In genomic region chr19:408441-409005, GRCh38 we compare ENCODE assay signal across 10 cellular contexts. TPM values are rescaled to one million over a fixed set of nuclear protein-coding genes. Genes with fewer than 3 reads are reported as not detected.
A peak's percentile ranks its signal among the peaks of the same experiment; 100 is the strongest.
DNase-seq lines count a peak whose midpoint lies in the region; ATAC-seq and TF ChIP-seq lines count a peak whose summit lies in the region.
"Had no signal": no experiment of that assay in that cellular context is flagged by ENCODE, and none has a peak within 500 bp of the region (broad histone marks: within the 10 kb centered on the region; RNA-seq: fewer than 3 reads in every experiment).

No MANE protein-coding gene starts in this region.

- no peaks in the 10 kb centered on the region for H3K9me3 ChIP-seq in ascending aorta
- H3K9me3 ChIP-seq in thymus (ENCODE audit: control insufficient read depth): no peaks in the 10 kb centered on the region

- TF ChIP-seq CTCF in ascending aorta (IDR thresholded peaks at IDR 0.05): no peak

- no peaks in the 10 kb centered on the region for H3K36me3 ChIP-seq in ascending aorta
- no peaks in the 10 kb centered on the region for H3K36me3 ChIP-seq in thymus (ENCODE audit: control insufficient read depth, insufficient read depth)

- H3K27me3 ChIP-seq in ascending aorta: peaks cover 14% of the 10 kb centered on the region
- H3K27me3 ChIP-seq in thymus (ENCODE audit: control insufficient read depth, insufficient read depth): peaks cover 26% of the 10 kb centered on the region

- WGBS in thymus: 4% methylated on average over 41 of the region's 41 CpGs

- H3K36me3 Mint-ChIP-seq in immature natural killer cell: no peaks in the 10 kb centered on the region
- H3K36me3 Mint-ChIP-seq: activated naive CD4-positive, alpha-beta T cell treated with anti-CD3 and anti-CD28 coated beads, Interleukin-2, amount 50 U/mL, for 72 hours had no signal

- peaks cover 6 to 7% of the 10 kb centered on the region in 2 donors for H3K4me1 Mint-ChIP-seq in immature natural killer cell

- H3K4me3 ChIP-seq in ascending aorta: peak overlapping the region; percentile 57 to 65
- peak overlapping the region; percentile 45 for H3K4me3 ChIP-seq in thymus (ENCODE audit: low read length)

- H3K27me3 Mint-ChIP-seq in immature natural killer cell (ENCODE audit: low read depth in 3 of 3): peaks cover 1 to 5% (median 1%) of the 10 kb centered on the region in 3 donors

- H3K27ac ChIP-seq in ascending aorta: no peak overlapping the region
- H3K27ac ChIP-seq in thymus (ENCODE audit: low read depth): no peak overlapping the region
- H3K27ac ChIP-seq: C4-2B had no signal

- intact Hi-C loops in ascending aorta (cut with DNase I): no loop called here

- ATAC-seq in GM21515 (IDR thresholded peaks at IDR 0.05; ENCODE audit: unreplicated experiment): no peak

- H3K9me3 Mint-ChIP-seq in immature natural killer cell: no peaks in the 10 kb centered on the region
- H3K9me3 Mint-ChIP-seq: activated naive CD4-positive, alpha-beta T cell treated with anti-CD3 and anti-CD28 coated beads, Interleukin-2, amount 50 U/mL, for 72 hours had no signal

- peaks cover 10 to 15% of the 10 kb centered on the region in 2 donors for H3K4me1 ChIP-seq in ascending aorta
- H3K4me1 ChIP-seq in thymus (ENCODE audit: control insufficient read depth, insufficient read depth, low read length): peaks cover 5% of the 10 kb centered on the region

- H3K4me3 Mint-ChIP-seq in immature natural killer cell: peak overlapping the region in 1 of 5 donors; percentile 29

- DNase-seq in NCI-H748 (lab: John Stamatoyannopoulos, UW; ENCODE audit: unreplicated experiment): peak; percentile 54
- no peak for DNase-seq in NCI-H748 treated with DMSO at 0.1 percent for 48 hours (lab: John Stamatoyannopoulos, UW)
- DNase-seq in ascending aorta (ENCODE audit: low spot score in 2 of 2): no peak
- DNase-seq in left kidney (ENCODE audit: low read depth, low spot score): peak; percentile 71
- DNase-seq in immature natural killer cell: no peak
- no peak for DNase-seq in OCI-M1 (lab: John Stamatoyannopoulos, UW)

- H3K27ac Mint-ChIP-seq in immature natural killer cell: no peak overlapping the region
- H3K27ac Mint-ChIP-seq: activated naive CD4-positive, alpha-beta T cell treated with anti-CD3 and anti-CD28 coated beads, Interleukin-2, amount 50 U/mL, for 72 hours had no signal

RNA-seq across cellular contexts. Expression of gene C2CD4C, which starts 0.4 kb away (rescaled TPM):
- 5.7 TPM for total RNA-seq in ascending aorta
- polyA plus RNA-seq in thymus: 0.59 TPM
- polyA plus RNA-seq in immature natural killer cell: not detected

RNA-seq across cellular contexts. Expression of gene SHC2, which starts 52.3 kb away (rescaled TPM):
- 51.2 TPM for total RNA-seq in ascending aorta
- polyA plus RNA-seq in thymus (5.2 TPM), immature natural killer cell (not detected)
- total RNA-seq: activated naive CD4-positive, alpha-beta T cell treated with anti-CD3 and anti-CD28 coated beads, Interleukin-2, amount 50 U/mL, for 72 hours had no signal

Comparison
In these comparisons a context has a peak if more than half of its experiments do, and no peak if none do; other contexts are left out.
1. DNase-seq: peak in NCI-H748 (single experiment) and left kidney (single experiment); none in NCI-H748 treated with DMSO at 0.1 percent for 48 hours (single experiment), ascending aorta (0 of 2), immature natural killer cell (0 of 3) and OCI-M1 (single experiment).